ENCODE assay signal across 23 cellular contexts in genomic region chr12:95146767-95147166, GRCh38.
DNase-seq lines count a peak whose midpoint lies in the region; ATAC-seq, FAIRE-seq and TF ChIP-seq lines count a peak whose summit lies in the region.
"Had no signal": no experiment of that assay in that cellular context is flagged by ENCODE, and none has a peak within 500 bp of the region (broad histone marks: within the 10 kb centered on the region; RNA-seq: fewer than 3 reads in every experiment).

No MANE protein-coding gene starts in this region.

- TF ChIP-seq POLR2A in GM12891 (IDR thresholded peaks at IDR 0.05; ENCODE audit: low read depth, low read length): no peak

- no peak overlapping the region for H3K4me3 Mint-ChIP-seq in MCF 10A (ENCODE audit: unreplicated experiment)
- H3K4me3 Mint-ChIP-seq in nephron progenitor cell: no peak overlapping the region
- H3K4me3 Mint-ChIP-seq: activated naive CD8-positive, alpha-beta T cell treated with anti-CD3 and anti-CD28 coated beads, Interleukin-2, amount 10 ng/mL, durations not matched to agents 7 days and 5 days; natural killer cell had no signal

- no peaks in the 10 kb centered on the region for H3K9me3 Mint-ChIP-seq in MCF 10A (ENCODE audit: unreplicated experiment)
- no peaks in the 10 kb centered on the region for H3K9me3 Mint-ChIP-seq in nephron progenitor cell
- H3K9me3 Mint-ChIP-seq: activated naive CD8-positive, alpha-beta T cell treated with anti-CD3 and anti-CD28 coated beads, Interleukin-2, amount 10 ng/mL, durations not matched to agents 7 days and 5 days; natural killer cell had no signal

- no TSS peak for BruUV-seq in MCF 10A (replicated peaks; lab: Mats Ljungman, UMichigan)

- CTCF ChIA-PET in MCF 10A (lab: Yijun Ruan, JAX): interaction anchor here (0.6 to 2.1 kb wide), 4 partner anchors 13 to 189 kb away, joined by 3 to 8 read pairs (median 5); partner anchors contain the start of genes FGD6 and VEZT

- intact Hi-C loops in MCF 10A (cut with micrococcal nuclease): no loop called here

- FAIRE-seq in GM12891 (lab: Jason Lieb, UNC): peak; percentile 56
- FAIRE-seq: G401.6 had no signal

- H3K4me1 Mint-ChIP-seq in MCF 10A (ENCODE audit: insufficient read depth, unreplicated experiment) (no peaks in the 10 kb centered on the region), nephron progenitor cell (peaks cover 14% of the 10 kb centered on the region)
- H3K4me1 Mint-ChIP-seq: activated naive CD8-positive, alpha-beta T cell treated with anti-CD3 and anti-CD28 coated beads, Interleukin-2, amount 10 ng/mL, durations not matched to agents 7 days and 5 days; natural killer cell had no signal

- TF ChIP-seq CTCF in MCF 10A (IDR thresholded peaks at IDR 0.05; ENCODE audit: unreplicated experiment) (no peak), nephron progenitor cell (IDR thresholded peaks at IDR 0.05) (no peak)

- H3K36me3 Mint-ChIP-seq in MCF 10A (ENCODE audit: insufficient read depth, unreplicated experiment): peaks cover 35% of the 10 kb centered on the region
- H3K36me3 Mint-ChIP-seq in nephron progenitor cell (ENCODE audit: low read depth): peaks cover 26% of the 10 kb centered on the region
- H3K36me3 Mint-ChIP-seq: activated naive CD8-positive, alpha-beta T cell treated with anti-CD3 and anti-CD28 coated beads, Interleukin-2, amount 10 ng/mL, durations not matched to agents 7 days and 5 days; natural killer cell had no signal

- H3K27ac Mint-ChIP-seq in MCF 10A (ENCODE audit: low read depth, unreplicated experiment): peak overlapping the region; percentile 65
- peak overlapping the region; percentile 36 for H3K27ac Mint-ChIP-seq in nephron progenitor cell
- H3K27ac Mint-ChIP-seq: activated naive CD8-positive, alpha-beta T cell treated with anti-CD3 and anti-CD28 coated beads, Interleukin-2, amount 10 ng/mL, durations not matched to agents 7 days and 5 days; natural killer cell had no signal

- DNase-seq in GM12891 (ENCODE audit: insufficient read length, low spot score): no peak
- DNase-seq in NCI-H524 treated with DMSO at 0.1 percent for 48 hours (lab: John Stamatoyannopoulos, UW): peak; percentile 96
- no peak for DNase-seq in MCF 10A (ENCODE audit: unreplicated experiment)
- no peak for DNase-seq in nephron progenitor cell
- DNase-seq in COLO829 (ENCODE audit: low spot score): no peak
- no peak for DNase-seq in activated T-cell treated with anti-CD3 and anti-CD28 coated beads, Interleukin-2, amount 50 U/mL, for 48 hours
- DNase-seq: activated CD4-positive, alpha-beta T cell treated with anti-CD3 and anti-CD28 coated beads, Interleukin-2, amount 50 U/mL, for 4 hours; activated CD8-positive, alpha-beta memory T cell treated with anti-CD3 and anti-CD28 coated beads, Interleukin-2, amount 50 U/mL, for 4 hours; activated effector memory CD4-positive, alpha-beta T cell treated with Interleukin-2 at 50 U/mL for 16 hours; activated naive CD8-positive, alpha-beta T cell treated with anti-CD3 and anti-CD28 coated beads, Interleukin-2, amount 10 ng/mL, durations not matched to agents 7 days and 5 days; GM23248; heart right ventricle; left colon; MM.1S; natural killer cell; NCI-H187 treated with DMSO at 0.1 percent for 48 hours; NCI-H345; right lobe of liver; stimulated activated CD8-positive, alpha-beta memory T cell treated with anti-CD3 and anti-CD28 coated beads, Interleukin-4, amount 100 ng/mL, for 48 hours; upper lobe of right lung had no signal

- POLR2A ChIA-PET in MCF 10A (lab: Yijun Ruan, JAX): interaction anchor here (0.8 to 1.8 kb wide), 4 partner anchors 18 to 70 kb away, joined by 3 to 6 read pairs (median 4); partner anchors contain the start of genes FGD6 and VEZT

- ATAC-seq in GM19035 (IDR thresholded peaks at IDR 0.05; ENCODE audit: unreplicated experiment): no peak
- ATAC-seq: heart right ventricle, left colon, Panc1, right lobe of liver, upper lobe of right lung had no signal

- H3K27me3 Mint-ChIP-seq in MCF 10A (ENCODE audit: insufficient read depth, unreplicated experiment): no peaks in the 10 kb centered on the region
- peaks cover 7% of the 10 kb centered on the region for H3K27me3 Mint-ChIP-seq in nephron progenitor cell (ENCODE audit: low read depth, poor library complexity)

TF ChIP-seq in GM12891, 5 proteins besides CTCF, POLR2A, EP300 and RAD21:
- no peak for TF ChIP-seq PAX5 (IDR thresholded peaks at IDR 0.05; ENCODE audit: insufficient read depth, low read length, severe bottlenecking)
- TF ChIP-seq SPI1 (IDR thresholded peaks at IDR 0.05; ENCODE audit: low read depth, low read length): no peak
- no peak for TF ChIP-seq POLR2AphosphoS5 (IDR thresholded peaks at IDR 0.05; ENCODE audit: low read depth, low read length)
- no peak for TF ChIP-seq POU2F2 (IDR thresholded peaks at IDR 0.05; ENCODE audit: low read depth, low read length)
- no peak for TF ChIP-seq TAF1 (IDR thresholded peaks at IDR 0.05; ENCODE audit: low read depth, low read length)
